In the genomic region with DNA sequence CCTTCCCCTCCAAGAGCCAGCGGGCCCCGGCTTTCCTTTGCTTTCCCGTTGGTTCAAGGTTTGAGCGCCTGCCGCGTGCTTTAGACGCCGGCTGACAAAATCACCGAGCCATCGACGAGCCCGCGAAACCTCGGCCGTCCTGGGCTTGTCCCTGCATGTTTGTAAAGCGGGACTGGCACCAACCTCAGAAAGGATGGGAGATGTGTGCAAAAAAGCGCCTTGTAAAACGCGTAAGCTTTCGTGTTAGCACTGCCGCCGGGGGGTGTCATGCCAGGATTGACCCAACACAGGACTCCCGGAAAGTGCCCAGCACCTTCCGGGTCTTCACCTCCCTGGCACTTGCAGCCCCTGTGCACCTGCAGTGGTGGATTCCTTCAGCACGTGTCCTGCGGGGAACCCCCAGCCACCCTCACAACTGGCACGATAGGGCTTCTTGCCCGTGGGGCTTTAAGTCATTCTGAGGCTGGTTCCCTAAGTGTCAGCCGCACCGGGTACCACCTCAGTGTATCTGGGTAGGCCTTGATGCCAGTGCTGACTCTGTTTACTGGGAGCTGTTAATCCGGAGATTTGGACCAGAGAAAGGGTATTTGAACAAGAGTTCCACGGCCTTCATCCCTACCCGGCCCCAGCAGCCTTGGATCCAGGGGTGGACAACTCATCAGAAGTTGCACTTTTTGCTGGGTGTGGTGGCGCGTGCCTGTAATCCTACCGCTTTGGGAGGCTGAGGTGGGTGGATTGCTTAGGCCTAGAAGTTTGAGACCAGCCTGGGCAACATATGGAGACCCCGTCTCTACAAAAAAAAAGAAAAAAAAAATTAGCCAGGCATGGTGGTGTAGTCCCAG, we compare ENCODE assay signal across 1 cellular context.
A peak's percentile ranks its signal among the peaks of the same experiment; 100 is the strongest.
TF ChIP-seq lines count a peak whose summit lies in the region.

No MANE protein-coding gene starts in this region.

TF ChIP-seq in HEK293, 187 proteins besides CTCF, POLR2A, EP300 and RAD21 (continued from another document):
- TF ChIP-seq ZNF776 (tag by site-specific recombination; IDR thresholded peaks at IDR 0.05; ENCODE audit: borderline replicate concordance) (no peak), ZBTB1 (tag by site-specific recombination; IDR thresholded peaks at IDR 0.05) (no peak), HOXC10 (CRISPR knock-in tag; IDR thresholded peaks at IDR 0.05) (no peak), ZNF629 (tag by site-specific recombination; IDR thresholded peaks at IDR 0.05) (no peak), ZSCAN23 (tag by site-specific recombination; IDR thresholded peaks at IDR 0.05) (no peak), ZNF426 (tag by site-specific recombination; IDR thresholded peaks at IDR 0.05) (no peak), ZNF626 (tag by site-specific recombination; IDR thresholded peaks at IDR 0.05) (no peak), ZNF354C (tag by site-specific recombination; IDR thresholded peaks at IDR 0.05; ENCODE audit: borderline replicate concordance, low read depth) (no peak), ZFHX2 (tag by site-specific recombination; conservative IDR thresholded peaks at IDR 0.05) (0 out of 2 replicates have a peak, but pooled peaks have one; percentile 3), TCF7L2 (IDR thresholded peaks at IDR 0.05; ENCODE audit: borderline replicate concordance, low read depth, low read length) (no peak), HOXA7 (CRISPR knock-in tag; IDR thresholded peaks at IDR 0.05; ENCODE audit: borderline replicate concordance) (no peak), ZNF549 (tag by site-specific recombination; IDR thresholded peaks at IDR 0.05) (no peak), ZNF501 (tag by site-specific recombination; IDR thresholded peaks at IDR 0.05) (0 out of 2 replicates have a peak, but pooled peaks have one; percentile 24), ZXDB (tag by site-specific recombination; IDR thresholded peaks at IDR 0.05) (no peak), ZBTB17 (tag by site-specific recombination; IDR thresholded peaks at IDR 0.05) (peak; percentile 53; the same call in 1 of the 2 replicates), ZNF23 (tag by site-specific recombination; IDR thresholded peaks at IDR 0.05; ENCODE audit: borderline replicate concordance) (no peak), ZNF510 (tag by site-specific recombination; IDR thresholded peaks at IDR 0.05; ENCODE audit: insufficient replicate concordance) (no peak), ZNF777 (tag by site-specific recombination; IDR thresholded peaks at IDR 0.05; ENCODE audit: borderline replicate concordance) (0 out of 2 replicates have a peak, but pooled peaks have one; percentile 35), ZNF292 (tag by site-specific recombination; IDR thresholded peaks at IDR 0.05; ENCODE audit: borderline replicate concordance, low read depth) (no peak), ZNF621 (tag by site-specific recombination; IDR thresholded peaks at IDR 0.05) (no peak), ZNF214 (tag by site-specific recombination; IDR thresholded peaks at IDR 0.05; ENCODE audit: borderline replicate concordance) (no peak), ZNF610 (tag by site-specific recombination; IDR thresholded peaks at IDR 0.05; ENCODE audit: borderline replicate concordance) (no peak), ZEB2 (tag by site-specific recombination; IDR thresholded peaks at IDR 0.05) (no peak), ZNF2 (tag by site-specific recombination; IDR thresholded peaks at IDR 0.05) (0 out of 2 replicates have a peak, but pooled peaks have one; percentile 8), ZIC2 (tag by site-specific recombination; IDR thresholded peaks at IDR 0.05) (no peak), WT1 (tag by site-specific recombination; IDR thresholded peaks at IDR 0.05) (no peak), ZNF404 (tag by site-specific recombination; IDR thresholded peaks at IDR 0.05) (no peak)
- TF ChIP-seq, protein P1, sequence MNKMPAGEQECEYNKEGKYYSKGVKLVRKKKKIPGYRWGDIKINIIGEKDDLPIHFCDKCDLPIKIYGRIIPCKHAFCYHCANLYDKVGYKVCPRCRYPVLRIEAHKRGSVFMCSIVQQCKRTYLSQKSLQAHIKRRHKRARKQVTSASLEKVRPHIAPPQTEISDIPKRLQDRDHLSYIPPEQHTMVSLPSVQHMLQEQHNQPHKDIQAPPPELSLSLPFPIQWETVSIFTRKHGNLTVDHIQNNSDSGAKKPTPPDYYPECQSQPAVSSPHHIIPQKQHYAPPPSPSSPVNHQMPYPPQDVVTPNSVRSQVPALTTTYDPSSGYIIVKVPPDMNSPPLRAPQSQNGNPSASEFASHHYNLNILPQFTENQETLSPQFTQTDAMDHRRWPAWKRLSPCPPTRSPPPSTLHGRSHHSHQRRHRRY (tag by site-specific recombination; IDR thresholded peaks at IDR 0.05): no peak
- TF ChIP-seq, protein P2, sequence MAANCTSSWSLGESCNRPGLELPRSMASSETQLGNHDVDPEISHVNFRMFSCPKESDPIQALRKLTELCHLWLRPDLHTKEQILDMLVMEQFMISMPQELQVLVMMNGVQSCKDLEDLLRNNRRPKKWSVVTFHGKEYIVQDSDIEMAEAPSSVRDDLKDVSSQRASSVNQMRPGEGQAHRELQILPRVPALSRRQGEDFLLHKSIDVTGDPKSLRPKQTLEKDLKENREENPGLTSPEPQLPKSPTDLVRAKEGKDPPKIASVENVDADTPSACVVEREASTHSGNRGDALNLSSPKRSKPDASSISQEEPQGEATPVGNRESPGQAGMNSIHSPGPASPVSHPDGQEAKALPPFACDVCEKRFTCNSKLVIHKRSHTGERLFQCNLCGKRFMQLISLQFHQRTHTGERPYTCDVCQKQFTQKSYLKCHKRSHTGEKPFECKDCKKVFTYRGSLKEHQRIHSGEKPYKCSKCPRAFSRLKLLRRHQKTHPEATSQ (tag by site-specific recombination; IDR thresholded peaks at IDR 0.05): no peak
- TF ChIP-seq, protein P3, sequence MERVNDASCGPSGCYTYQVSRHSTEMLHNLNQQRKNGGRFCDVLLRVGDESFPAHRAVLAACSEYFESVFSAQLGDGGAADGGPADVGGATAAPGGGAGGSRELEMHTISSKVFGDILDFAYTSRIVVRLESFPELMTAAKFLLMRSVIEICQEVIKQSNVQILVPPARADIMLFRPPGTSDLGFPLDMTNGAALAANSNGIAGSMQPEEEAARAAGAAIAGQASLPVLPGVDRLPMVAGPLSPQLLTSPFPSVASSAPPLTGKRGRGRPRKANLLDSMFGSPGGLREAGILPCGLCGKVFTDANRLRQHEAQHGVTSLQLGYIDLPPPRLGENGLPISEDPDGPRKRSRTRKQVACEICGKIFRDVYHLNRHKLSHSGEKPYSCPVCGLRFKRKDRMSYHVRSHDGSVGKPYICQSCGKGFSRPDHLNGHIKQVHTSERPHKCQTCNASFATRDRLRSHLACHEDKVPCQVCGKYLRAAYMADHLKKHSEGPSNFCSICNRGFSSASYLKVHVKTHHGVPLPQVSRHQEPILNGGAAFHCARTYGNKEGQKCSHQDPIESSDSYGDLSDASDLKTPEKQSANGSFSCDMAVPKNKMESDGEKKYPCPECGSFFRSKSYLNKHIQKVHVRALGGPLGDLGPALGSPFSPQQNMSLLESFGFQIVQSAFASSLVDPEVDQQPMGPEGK (tag by site-specific recombination; IDR thresholded peaks at IDR 0.05): no peak
- TF ChIP-seq, protein P4, sequence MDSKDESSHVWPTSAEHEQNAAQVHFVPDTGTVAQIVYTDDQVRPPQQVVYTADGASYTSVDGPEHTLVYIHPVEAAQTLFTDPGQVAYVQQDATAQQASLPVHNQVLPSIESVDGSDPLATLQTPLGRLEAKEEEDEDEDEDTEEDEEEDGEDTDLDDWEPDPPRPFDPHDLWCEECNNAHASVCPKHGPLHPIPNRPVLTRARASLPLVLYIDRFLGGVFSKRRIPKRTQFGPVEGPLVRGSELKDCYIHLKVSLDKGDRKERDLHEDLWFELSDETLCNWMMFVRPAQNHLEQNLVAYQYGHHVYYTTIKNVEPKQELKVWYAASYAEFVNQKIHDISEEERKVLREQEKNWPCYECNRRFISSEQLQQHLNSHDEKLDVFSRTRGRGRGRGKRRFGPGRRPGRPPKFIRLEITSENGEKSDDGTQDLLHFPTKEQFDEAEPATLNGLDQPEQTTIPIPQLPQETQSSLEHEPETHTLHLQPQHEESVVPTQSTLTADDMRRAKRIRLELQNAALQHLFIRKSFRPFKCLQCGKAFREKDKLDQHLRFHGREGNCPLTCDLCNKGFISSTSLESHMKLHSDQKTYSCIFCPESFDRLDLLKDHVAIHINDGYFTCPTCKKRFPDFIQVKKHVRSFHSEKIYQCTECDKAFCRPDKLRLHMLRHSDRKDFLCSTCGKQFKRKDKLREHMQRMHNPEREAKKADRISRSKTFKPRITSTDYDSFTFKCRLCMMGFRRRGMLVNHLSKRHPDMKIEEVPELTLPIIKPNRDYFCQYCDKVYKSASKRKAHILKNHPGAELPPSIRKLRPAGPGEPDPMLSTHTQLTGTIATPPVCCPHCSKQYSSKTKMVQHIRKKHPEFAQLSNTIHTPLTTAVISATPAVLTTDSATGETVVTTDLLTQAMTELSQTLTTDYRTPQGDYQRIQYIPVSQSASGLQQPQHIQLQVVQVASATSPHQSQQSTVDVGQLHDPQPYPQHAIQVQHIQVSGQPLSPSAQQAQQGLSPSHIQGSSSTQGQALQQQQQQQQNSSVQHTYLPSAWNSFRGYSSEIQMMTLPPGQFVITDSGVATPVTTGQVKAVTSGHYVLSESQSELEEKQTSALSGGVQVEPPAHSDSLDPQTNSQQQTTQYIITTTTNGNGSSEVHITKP (tag by site-specific recombination; IDR thresholded peaks at IDR 0.05): peak; percentile 93
